ENCODE assay signal across 8 cellular contexts in the genomic region with DNA sequence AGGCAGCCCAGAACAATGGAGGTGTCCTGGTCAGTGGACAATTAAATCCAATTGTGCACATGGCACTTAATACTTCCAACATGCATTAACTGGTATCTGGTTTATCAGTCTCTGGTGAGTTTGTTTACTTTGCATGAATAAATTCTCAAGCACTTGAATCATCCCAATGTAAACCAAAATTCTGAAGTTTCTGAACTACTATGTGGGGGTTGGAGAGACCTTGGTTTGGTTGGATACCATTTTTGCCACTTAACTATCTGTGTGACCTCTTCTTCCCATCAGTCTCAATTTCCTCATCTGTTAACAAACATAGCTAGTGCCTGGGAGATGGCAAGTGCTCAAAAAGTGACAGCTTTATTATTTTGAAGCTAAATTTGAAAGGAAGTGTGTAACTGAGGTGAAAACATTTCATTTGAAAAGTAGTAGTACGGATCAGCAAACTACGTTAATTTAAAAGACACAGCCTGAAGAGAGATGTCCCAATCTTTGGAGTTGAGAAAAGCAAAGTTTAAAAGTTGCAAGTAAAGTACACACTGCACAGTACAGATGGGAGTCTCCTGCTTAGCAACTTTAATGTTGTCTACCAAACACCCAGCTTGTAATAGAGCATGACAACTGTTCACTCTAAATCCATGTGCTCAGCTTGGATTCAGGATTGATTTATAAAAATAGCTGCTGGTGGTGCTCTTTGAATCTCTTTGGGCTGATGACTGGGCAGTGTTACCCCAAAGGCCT.
DNase-seq lines count a peak whose midpoint lies in the region; ATAC-seq and TF ChIP-seq lines count a peak whose summit lies in the region.

No MANE protein-coding gene starts in this region.

- DNase-seq in NCI-H1694 treated with DMSO at 0.1 percent for 48 hours (lab: John Stamatoyannopoulos, UW) (peak; percentile 38), NCI-H1694 (lab: John Stamatoyannopoulos, UW) (no peak), WERI-Rb-1 (no peak), NCI-H1417 treated with DMSO at 0.1 percent for 48 hours (lab: John Stamatoyannopoulos, UW) (no peak)
- no peak for DNase-seq in effector CD8-positive, alpha-beta T cell (lab: John Stamatoyannopoulos, UW)

- ATAC-seq in gastroesophageal sphincter (peak; percentile 22), GM18870 (IDR thresholded peaks at IDR 0.05; ENCODE audit: unreplicated experiment) (no peak)

- no peak for TF ChIP-seq EP300 in gastroesophageal sphincter (IDR thresholded peaks at IDR 0.05)

- WGBS in gastroesophageal sphincter (ENCODE audit: low coverage in 1 of 2), 2 donors: 0 to 11% methylated on average over 2 of the region's 2 CpGs

- TF ChIP-seq CTCF in WERI-Rb-1 (IDR thresholded peaks at IDR 0.05; ENCODE audit: low read depth, low read length): no peak
- peak in 1 of 4 experiments; percentile 7 for TF ChIP-seq CTCF in gastroesophageal sphincter (IDR thresholded peaks at IDR 0.05)

- H3K27me3 ChIP-seq in WERI-Rb-1 (ENCODE audit: insufficient read depth, low read depth, severe bottlenecking): no peaks in the 10 kb centered on the region
- H3K27me3 ChIP-seq in gastroesophageal sphincter: no peaks in the 10 kb centered on the region
- H3K27me3 ChIP-seq in skeletal muscle satellite cell (ENCODE audit: control insufficient read depth, insufficient read depth, low read length): no peaks in the 10 kb centered on the region

- no peak for TF ChIP-seq POLR2A in gastroesophageal sphincter (IDR thresholded peaks at IDR 0.05)

- no peaks in the 10 kb centered on the region for H3K9me3 ChIP-seq in WERI-Rb-1 (ENCODE audit: severe bottlenecking)
- no peaks in the 10 kb centered on the region for H3K9me3 ChIP-seq in gastroesophageal sphincter
- no peaks in the 10 kb centered on the region for H3K9me3 ChIP-seq in skeletal muscle satellite cell (replicated peaks; ENCODE audit: low read length)

- peak overlapping the region; percentile 82 for H3K4me2 ChIP-seq in skeletal muscle satellite cell (ENCODE audit: low read length)

- H3K9ac ChIP-seq in skeletal muscle satellite cell (ENCODE audit: low read depth, low read length): peak overlapping the region; percentile 97

- H3K4me1 ChIP-seq in gastroesophageal sphincter (peaks cover 5 to 63% (median 17%) of the 10 kb centered on the region in 3 donors), skeletal muscle satellite cell (ENCODE audit: control insufficient read depth, insufficient read depth, low read length) (peaks cover 36% of the 10 kb centered on the region)

- H3K36me3 ChIP-seq in WERI-Rb-1: no peaks in the 10 kb centered on the region; the same call in 1 of the 2 replicates
- peaks cover 0 to 8% of the 10 kb centered on the region in 2 donors for H3K36me3 ChIP-seq in gastroesophageal sphincter
- H3K36me3 ChIP-seq in skeletal muscle satellite cell (ENCODE audit: insufficient read depth, low read length): peaks cover 6% of the 10 kb centered on the region

- H3K27ac ChIP-seq in WERI-Rb-1: peak overlapping the region; percentile 97
- peak overlapping the region; percentile 95 to 100 (median 97) for H3K27ac ChIP-seq in gastroesophageal sphincter

- H3K4me3 ChIP-seq in WERI-Rb-1 (ENCODE audit: low read depth, low read length) (peak overlapping the region; percentile 79), gastroesophageal sphincter (peak overlapping the region; percentile 77 to 98), skeletal muscle satellite cell (ENCODE audit: low read length) (peak overlapping the region; percentile 100)
